1 cellular context compared by ENCODE assay signal in genomic region chrX:16628954-16629595, GRCh38.
TF ChIP-seq lines count a peak whose summit lies in the region.

No MANE protein-coding gene starts in this region.

TF ChIP-seq in SK-N-SH treated with all-trans-retinoic acid at 6 μM for 48 hours, 23 proteins besides CTCF, POLR2A, EP300 and RAD21:
- TF ChIP-seq ZC3H10 (CRISPR knock-in tag; IDR thresholded peaks at IDR 0.05) (no peak), RARB (CRISPR knock-in tag; IDR thresholded peaks at IDR 0.05) (no peak), PPARA (CRISPR knock-in tag; IDR thresholded peaks at IDR 0.05; ENCODE audit: borderline replicate concordance) (no peak), CSRNP3 (CRISPR knock-in tag; IDR thresholded peaks at IDR 0.05) (no peak), POU6F1 (CRISPR knock-in tag; IDR thresholded peaks at IDR 0.05; ENCODE audit: borderline replicate concordance, low read depth) (no peak), TOX (CRISPR knock-in tag; IDR thresholded peaks at IDR 0.05; ENCODE audit: borderline replicate concordance) (no peak), ZFP30 (CRISPR knock-in tag; IDR thresholded peaks at IDR 0.05) (no peak), ZFP3 (CRISPR knock-in tag; IDR thresholded peaks at IDR 0.05) (no peak), ARNTL (CRISPR knock-in tag; IDR thresholded peaks at IDR 0.05; ENCODE audit: borderline replicate concordance, low read depth) (no peak), ZNF565 (CRISPR knock-in tag; conservative IDR thresholded peaks at IDR 0.05; ENCODE audit: low read depth) (no peak), PATZ1 (CRISPR knock-in tag; IDR thresholded peaks at IDR 0.05; ENCODE audit: borderline replicate concordance) (no peak), ESRRG (CRISPR knock-in tag; IDR thresholded peaks at IDR 0.05) (no peak), TSHZ2 (CRISPR knock-in tag; IDR thresholded peaks at IDR 0.05) (no peak), CREB5 (CRISPR knock-in tag; IDR thresholded peaks at IDR 0.05; ENCODE audit: low read depth) (no peak), ZNF8 (CRISPR knock-in tag; IDR thresholded peaks at IDR 0.05) (no peak), CSDC2 (CRISPR knock-in tag; IDR thresholded peaks at IDR 0.05) (no peak), OSR1 (CRISPR knock-in tag; IDR thresholded peaks at IDR 0.05) (no peak), SNAI2 (CRISPR knock-in tag; IDR thresholded peaks at IDR 0.05) (no peak), ZNF70 (CRISPR knock-in tag; IDR thresholded peaks at IDR 0.05) (no peak), ISL1 (CRISPR knock-in tag; IDR thresholded peaks at IDR 0.05) (no peak)
